Comparison of ENCODE assay signal across 21 cellular contexts in the genomic region with DNA sequence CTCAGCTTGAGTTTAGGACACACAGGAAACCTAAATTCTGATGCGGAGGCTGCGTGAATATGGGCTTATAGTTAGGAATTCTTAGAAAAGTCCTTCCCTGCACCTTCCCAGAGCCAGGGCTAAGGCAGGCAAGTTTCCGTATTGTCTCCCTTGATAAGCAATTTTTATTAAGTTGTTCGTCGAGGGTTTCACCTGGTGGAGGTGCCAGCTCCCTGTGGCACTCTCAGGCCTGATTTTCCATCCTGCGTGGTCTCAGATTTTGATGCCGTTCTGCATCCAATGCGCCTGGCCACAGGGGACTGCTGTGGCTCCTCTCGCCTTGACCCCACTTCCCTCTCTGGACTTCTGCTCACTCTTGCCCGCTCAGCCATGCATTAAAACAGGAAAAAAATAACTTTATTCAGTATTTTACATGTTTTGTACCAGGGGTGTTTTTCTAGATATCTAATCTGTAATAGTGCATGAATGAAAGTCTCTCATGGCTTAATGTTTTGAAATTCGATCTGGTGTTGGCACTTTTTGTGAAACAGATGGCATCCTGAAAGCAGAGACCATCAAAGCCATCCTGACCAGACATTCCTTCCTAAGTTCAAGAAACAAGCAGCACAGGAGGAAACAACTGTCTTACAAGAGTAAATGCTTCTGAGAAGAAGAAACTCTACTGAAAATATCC. TPM values are rescaled to one million over a fixed set of nuclear protein-coding genes. Genes with fewer than 3 reads are reported as not detected.
DNase-seq lines count a peak whose midpoint lies in the region; ATAC-seq and TF ChIP-seq lines count a peak whose summit lies in the region.
"Had no signal": no experiment of that assay in that cellular context is flagged by ENCODE, and none has a peak within 500 bp of the region (broad histone marks: within the 10 kb centered on the region; RNA-seq: fewer than 3 reads in every experiment).

No MANE protein-coding gene starts in this region.

- H3K4me1 ChIP-seq in BLaER1 (peaks cover 43% of the 10 kb centered on the region), osteoblast (ENCODE audit: insufficient read depth, low read length) (no peaks in the 10 kb centered on the region)
- H3K4me1 ChIP-seq: HAP-1 had no signal

- H3K27ac Mint-ChIP-seq in brain = peak overlapping the region in 3 of 5 experiments; percentile 26 to 41 (median 29)
- H3K27ac Mint-ChIP-seq: activated naive CD8-positive, alpha-beta T cell treated with anti-CD3 and anti-CD28 coated beads, Interleukin-2, amount 10 ng/mL, durations not matched to agents 7 days and 5 days had no signal

- no peaks in the 10 kb centered on the region for H3K36me3 Mint-ChIP-seq in brain
- H3K36me3 Mint-ChIP-seq: activated naive CD8-positive, alpha-beta T cell treated with anti-CD3 and anti-CD28 coated beads, Interleukin-2, amount 10 ng/mL, durations not matched to agents 7 days and 5 days had no signal

- H3K36me3 ChIP-seq in BLaER1 (no peaks in the 10 kb centered on the region), osteoblast (ENCODE audit: insufficient read depth, low read length) (no peaks in the 10 kb centered on the region)
- H3K36me3 ChIP-seq: HAP-1, MG63, transverse colon had no signal

- H3K4me1 Mint-ChIP-seq in brain = peaks cover 45% of the 10 kb centered on the region

- peak; percentile 45 for DNase-seq in LHCN-M2 (ENCODE audit: low read depth)
- DNase-seq in osteoblast (ENCODE audit: insufficient read length, low spot score, missing footprints) = peak; percentile 69
- DNase-seq in NCI-H2029 (lab: John Stamatoyannopoulos, UW) = no peak
- no peak for DNase-seq in GF-D8 (lab: John Stamatoyannopoulos, UW)
- no peak for DNase-seq in RKO (ENCODE audit: low spot score)
- DNase-seq: activated effector memory CD4-positive, alpha-beta T cell treated with Interleukin-2 at 50 U/mL for 16 hours; activated naive CD8-positive, alpha-beta T cell treated with anti-CD3 and anti-CD28 coated beads, Interleukin-2, amount 10 ng/mL, durations not matched to agents 7 days and 5 days; effector CD8-positive, alpha-beta T cell; foreskin melanocyte; hippocampal formation; MG63; NCI-H1417 treated with DMSO at 0.1 percent for 48 hours; NCI-H2227 treated with DMSO at 0.1 percent for 48 hours; OCI-M1; stimulated activated naive CD8-positive, alpha-beta T cell treated with anti-CD3 and anti-CD28 coated beads, Interleukin-15, amount 100 ng/mL, for 72 hours; T-helper 1 cell; transverse colon had no signal

- peaks cover 59% of the 10 kb centered on the region for H3K27me3 ChIP-seq in BLaER1
- H3K27me3 ChIP-seq in osteoblast (ENCODE audit: insufficient read depth, low read length) = peaks cover 57% of the 10 kb centered on the region

- no peaks in the 10 kb centered on the region for H3K9me3 ChIP-seq in BLaER1
- no peaks in the 10 kb centered on the region for H3K9me3 ChIP-seq in osteoblast (ENCODE audit: low read depth, low read length)
- H3K9me3 ChIP-seq: HAP-1, transverse colon had no signal

- peaks cover 13% of the 10 kb centered on the region for H3K27me3 Mint-ChIP-seq in brain

- H4K20me1 ChIP-seq in BLaER1 (peaks cover 39% of the 10 kb centered on the region), osteoblast (ENCODE audit: insufficient read depth, low read length) (no peaks in the 10 kb centered on the region)

- H3K27ac ChIP-seq in BLaER1 (no peak overlapping the region), osteoblast (ENCODE audit: low read depth, low read length) (no peak overlapping the region)
- H3K27ac ChIP-seq: transverse colon had no signal

- H3K4me3 ChIP-seq in BLaER1 (no peak overlapping the region), osteoblast (ENCODE audit: insufficient read depth, low read length) (no peak overlapping the region)
- H3K4me3 ChIP-seq: HAP-1, MG63, transverse colon had no signal

- no peaks in the 10 kb centered on the region for H3K79me2 ChIP-seq in osteoblast (ENCODE audit: insufficient read depth, low read length)

- peaks cover 0 to 31% (median 3%) of the 10 kb centered on the region in 5 experiments for H3K9me3 Mint-ChIP-seq in brain
- H3K9me3 Mint-ChIP-seq: activated naive CD8-positive, alpha-beta T cell treated with anti-CD3 and anti-CD28 coated beads, Interleukin-2, amount 10 ng/mL, durations not matched to agents 7 days and 5 days; stimulated activated naive CD8-positive, alpha-beta T cell treated with anti-CD3 and anti-CD28 coated beads, Interleukin-15, amount 100 ng/mL, for 72 hours had no signal

- no peak overlapping the region for H2AFZ ChIP-seq in osteoblast (ENCODE audit: low read length)

- H3K4me2 ChIP-seq in BLaER1 (peak overlapping the region; percentile 64), osteoblast (ENCODE audit: insufficient read depth, low read length) (no peak overlapping the region)

- no peak for ATAC-seq in GM19395 (IDR thresholded peaks at IDR 0.05; ENCODE audit: unreplicated experiment)

- no peak overlapping the region for H3K9ac ChIP-seq in BLaER1

- no peak for TF ChIP-seq CTCF in brain (conservative IDR thresholded peaks at IDR 0.05)
- TF ChIP-seq CTCF in osteoblast (IDR thresholded peaks at IDR 0.05; ENCODE audit: extremely low read depth, low read depth, low read length) = no peak

- H3K4me3 Mint-ChIP-seq in brain = peak overlapping the region in 3 of 5 experiments; percentile 5 to 34 (median 6)
- H3K4me3 Mint-ChIP-seq: activated naive CD8-positive, alpha-beta T cell treated with anti-CD3 and anti-CD28 coated beads, Interleukin-2, amount 10 ng/mL, durations not matched to agents 7 days and 5 days; stimulated activated naive CD8-positive, alpha-beta T cell treated with anti-CD3 and anti-CD28 coated beads, Interleukin-15, amount 100 ng/mL, for 72 hours had no signal

RNA-seq across cellular contexts. Expression of a gene that starts 50.7 kb away (rescaled TPM):
- 64.7 and 65.9 TPM in 2 replicates for total RNA-seq in LHCN-M2 (2014; rRNA removed)
- 21.2 TPM for polyA plus RNA-seq in LHCN-M2 (2012)
- 22.0 TPM for polyA plus RNA-seq in brain (ENCODE audit: insufficient read depth, low read depth, low replicate concordance)
- 3.8 and 4.0 TPM in 2 replicates for total RNA-seq in osteoblast

RNA-seq across cellular contexts. Expression of a gene that starts 50.7 kb away (rescaled TPM):
- total RNA-seq in LHCN-M2 (2014; rRNA removed) (44.7 and 45.8 TPM in 2 replicates), osteoblast (29.8 and 35.8 TPM in 2 replicates)
- polyA plus RNA-seq in LHCN-M2 (2012) = 30.8 TPM
- polyA plus RNA-seq in brain (ENCODE audit: insufficient read depth, low read depth, low replicate concordance) = 44.0 TPM

Comparison
In these comparisons a context has a peak if more than half of its experiments do, and no peak if none do; other contexts are left out.
1. DNase-seq: peak in LHCN-M2 (single experiment) and osteoblast (single experiment); none in NCI-H2029 (single experiment), GF-D8 (single experiment) and RKO (single experiment).
2. RNA of a gene that starts 50.7 kb away (total RNA-seq): 64.7 to 65.9 TPM in LHCN-M2; 3.8 to 4.0 TPM in osteoblast; every median in the first group is over 10 times any median in the second.